Comparison of ENCODE assay signal across 1 cellular context in the genomic region with DNA sequence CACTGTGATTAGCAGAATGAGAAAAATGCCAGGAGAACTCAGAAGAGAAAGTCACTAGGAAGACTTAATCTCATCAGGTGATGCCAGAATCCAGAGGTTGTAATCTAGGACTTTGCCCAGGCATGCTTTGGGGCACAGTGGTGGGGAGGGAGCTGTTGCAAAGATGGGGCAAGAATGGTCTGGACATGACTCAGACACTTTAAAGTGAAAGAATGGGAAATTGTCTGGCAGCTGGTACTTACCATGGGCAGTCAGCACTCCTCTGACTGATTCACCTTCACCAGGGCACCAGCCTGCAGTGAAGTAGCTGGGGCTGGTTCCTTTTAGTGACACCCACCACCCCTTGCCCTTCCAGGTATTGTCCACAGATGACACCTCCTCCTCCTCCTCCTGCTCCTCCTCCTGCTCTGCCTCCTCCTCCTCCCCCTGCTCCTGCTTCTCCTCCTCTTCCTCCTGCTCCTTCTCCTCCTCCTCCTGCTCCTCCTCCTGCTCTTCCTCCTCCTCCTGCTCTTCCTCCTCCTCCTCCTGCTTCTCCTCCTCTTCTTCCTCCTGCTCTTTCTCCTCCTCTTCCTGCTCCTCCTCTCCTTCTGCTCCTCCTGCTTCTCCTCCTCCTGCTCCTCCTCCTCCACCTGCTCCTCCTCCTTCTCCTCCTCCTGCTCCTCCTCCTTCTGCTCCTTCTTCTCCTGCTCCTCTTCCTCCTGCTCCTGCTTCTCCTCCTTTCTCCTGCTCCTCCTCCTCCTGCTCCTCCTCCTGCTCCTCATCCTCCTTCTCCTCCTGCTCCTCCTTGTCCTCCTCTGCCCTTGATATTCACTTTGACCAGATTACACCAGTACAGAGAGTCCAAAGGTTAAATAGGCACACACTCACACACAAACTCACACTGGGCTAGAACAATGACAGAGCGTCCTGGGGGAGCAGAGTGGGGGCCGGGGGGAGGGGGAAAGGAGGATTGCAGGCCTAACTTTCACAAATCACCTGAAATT.
TF ChIP-seq lines count a peak whose summit lies in the region.

Gene CHD9NB (minus strand): TSS at position 379 of the 983 bp plus-strand sequence. CDS start 8,739 bp downstream, outside the sequence.

TF ChIP-seq in HepG2, 621 proteins besides CTCF, POLR2A, EP300 and RAD21 (continued from another document and continues in another):
- TF ChIP-seq, protein P1, sequence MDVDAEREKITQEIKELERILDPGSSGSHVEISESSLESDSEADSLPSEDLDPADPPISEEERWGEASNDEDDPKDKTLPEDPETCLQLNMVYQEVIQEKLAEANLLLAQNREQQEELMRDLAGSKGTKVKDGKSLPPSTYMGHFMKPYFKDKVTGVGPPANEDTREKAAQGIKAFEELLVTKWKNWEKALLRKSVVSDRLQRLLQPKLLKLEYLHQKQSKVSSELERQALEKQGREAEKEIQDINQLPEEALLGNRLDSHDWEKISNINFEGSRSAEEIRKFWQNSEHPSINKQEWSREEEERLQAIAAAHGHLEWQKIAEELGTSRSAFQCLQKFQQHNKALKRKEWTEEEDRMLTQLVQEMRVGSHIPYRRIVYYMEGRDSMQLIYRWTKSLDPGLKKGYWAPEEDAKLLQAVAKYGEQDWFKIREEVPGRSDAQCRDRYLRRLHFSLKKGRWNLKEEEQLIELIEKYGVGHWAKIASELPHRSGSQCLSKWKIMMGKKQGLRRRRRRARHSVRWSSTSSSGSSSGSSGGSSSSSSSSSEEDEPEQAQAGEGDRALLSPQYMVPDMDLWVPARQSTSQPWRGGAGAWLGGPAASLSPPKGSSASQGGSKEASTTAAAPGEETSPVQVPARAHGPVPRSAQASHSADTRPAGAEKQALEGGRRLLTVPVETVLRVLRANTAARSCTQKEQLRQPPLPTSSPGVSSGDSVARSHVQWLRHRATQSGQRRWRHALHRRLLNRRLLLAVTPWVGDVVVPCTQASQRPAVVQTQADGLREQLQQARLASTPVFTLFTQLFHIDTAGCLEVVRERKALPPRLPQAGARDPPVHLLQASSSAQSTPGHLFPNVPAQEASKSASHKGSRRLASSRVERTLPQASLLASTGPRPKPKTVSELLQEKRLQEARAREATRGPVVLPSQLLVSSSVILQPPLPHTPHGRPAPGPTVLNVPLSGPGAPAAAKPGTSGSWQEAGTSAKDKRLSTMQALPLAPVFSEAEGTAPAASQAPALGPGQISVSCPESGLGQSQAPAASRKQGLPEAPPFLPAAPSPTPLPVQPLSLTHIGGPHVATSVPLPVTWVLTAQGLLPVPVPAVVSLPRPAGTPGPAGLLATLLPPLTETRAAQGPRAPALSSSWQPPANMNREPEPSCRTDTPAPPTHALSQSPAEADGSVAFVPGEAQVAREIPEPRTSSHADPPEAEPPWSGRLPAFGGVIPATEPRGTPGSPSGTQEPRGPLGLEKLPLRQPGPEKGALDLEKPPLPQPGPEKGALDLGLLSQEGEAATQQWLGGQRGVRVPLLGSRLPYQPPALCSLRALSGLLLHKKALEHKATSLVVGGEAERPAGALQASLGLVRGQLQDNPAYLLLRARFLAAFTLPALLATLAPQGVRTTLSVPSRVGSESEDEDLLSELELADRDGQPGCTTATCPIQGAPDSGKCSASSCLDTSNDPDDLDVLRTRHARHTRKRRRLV (CRISPR knock-in tag; IDR thresholded peaks at IDR 0.05) = no peak
- TF ChIP-seq STAT6 (CRISPR knock-in tag; IDR thresholded peaks at IDR 0.05; ENCODE audit: borderline replicate concordance) (no peak), STAT5B (CRISPR knock-in tag; IDR thresholded peaks at IDR 0.05) (no peak), ZNF354B (CRISPR knock-in tag; IDR thresholded peaks at IDR 0.05) (no peak), SSRP1 (CRISPR knock-in tag; IDR thresholded peaks at IDR 0.05) (peak; percentile 94; the same call in 1 of the 2 replicates), ETS1 (CRISPR knock-in tag; IDR thresholded peaks at IDR 0.05) (no peak), FUBP1 (CRISPR knock-in tag; IDR thresholded peaks at IDR 0.05; ENCODE audit: borderline replicate concordance) (no peak), TCF7 (IDR thresholded peaks at IDR 0.05; ENCODE audit: low read depth) (no peak), ZNF549 (CRISPR knock-in tag; IDR thresholded peaks at IDR 0.05) (no peak), ZNF234 (CRISPR knock-in tag; conservative IDR thresholded peaks at IDR 0.05) (no peak), ZBTB7B (CRISPR knock-in tag; IDR thresholded peaks at IDR 0.05) (no peak), ZBTB8A (CRISPR knock-in tag; IDR thresholded peaks at IDR 0.05; ENCODE audit: borderline replicate concordance, low read depth) (no peak), HMGA1 (CRISPR knock-in tag; conservative IDR thresholded peaks at IDR 0.05) (no peak), ZSCAN30 (CRISPR knock-in tag; IDR thresholded peaks at IDR 0.05) (no peak), YEATS2 (CRISPR knock-in tag; IDR thresholded peaks at IDR 0.05; ENCODE audit: borderline replicate concordance) (no peak), ZSCAN29 (CRISPR knock-in tag; conservative IDR thresholded peaks at IDR 0.05) (no peak), GLI4 (CRISPR knock-in tag; IDR thresholded peaks at IDR 0.05; ENCODE audit: borderline replicate concordance) (no peak), CCDC6 (CRISPR knock-in tag; IDR thresholded peaks at IDR 0.05) (no peak), HNF4A (CRISPR knock-in tag; IDR thresholded peaks at IDR 0.05) (peak; percentile 86), ZFP36L2 (CRISPR knock-in tag; IDR thresholded peaks at IDR 0.05) (no peak), SCMH1 (CRISPR knock-in tag; IDR thresholded peaks at IDR 0.05; ENCODE audit: borderline replicate concordance) (no peak), ZNF780A (CRISPR knock-in tag; IDR thresholded peaks at IDR 0.05) (no peak), TSC22D2 (CRISPR knock-in tag; IDR thresholded peaks at IDR 0.05; ENCODE audit: borderline replicate concordance) (no peak), ZNF772 (CRISPR knock-in tag; IDR thresholded peaks at IDR 0.05) (no peak), PHF21A (CRISPR knock-in tag; IDR thresholded peaks at IDR 0.05) (no peak), TBX3 (IDR thresholded peaks at IDR 0.05; ENCODE audit: borderline replicate concordance) (no peak), ZNF484 (CRISPR knock-in tag; IDR thresholded peaks at IDR 0.05; ENCODE audit: borderline replicate concordance, low read depth) (no peak), PCBP2 (optimal IDR thresholded peaks at IDR 0.05; ENCODE audit: low read depth, low read length, poor library complexity, severe bottlenecking) (peak; percentile 63), ZNF800 (CRISPR knock-in tag; IDR thresholded peaks at IDR 0.05) (no peak), TERF1 (CRISPR knock-in tag; IDR thresholded peaks at IDR 0.05) (no peak), SRSF9 (IDR thresholded peaks at IDR 0.05; ENCODE audit: borderline replicate concordance, insufficient read depth, low read depth, low read length, poor library complexity, severe bottlenecking) (no peak), ASH2L (IDR thresholded peaks at IDR 0.05; ENCODE audit: insufficient read length, low read depth, low read length) (peak; percentile 40), ZNF891 (CRISPR knock-in tag; IDR thresholded peaks at IDR 0.05) (no peak), TIGD3 (CRISPR knock-in tag; IDR thresholded peaks at IDR 0.05; ENCODE audit: borderline replicate concordance) (no peak), MIXL1 (CRISPR knock-in tag; IDR thresholded peaks at IDR 0.05) (peak; percentile 52; the same call in 1 of the 2 replicates), ZFP90 (CRISPR knock-in tag; IDR thresholded peaks at IDR 0.05; ENCODE audit: borderline replicate concordance) (0 out of 2 replicates have a peak, but pooled peaks have one; percentile 55), FOSL2 (CRISPR knock-in tag; IDR thresholded peaks at IDR 0.05) (peak; percentile 95), ETV6 (CRISPR knock-in tag; conservative IDR thresholded peaks at IDR 0.05) (no peak), MAFF (IDR thresholded peaks at IDR 0.05; ENCODE audit: low read depth, low read length) (peak; percentile 42), ZNF777 (CRISPR knock-in tag; IDR thresholded peaks at IDR 0.05) (no peak)
- TF ChIP-seq, protein P2, sequence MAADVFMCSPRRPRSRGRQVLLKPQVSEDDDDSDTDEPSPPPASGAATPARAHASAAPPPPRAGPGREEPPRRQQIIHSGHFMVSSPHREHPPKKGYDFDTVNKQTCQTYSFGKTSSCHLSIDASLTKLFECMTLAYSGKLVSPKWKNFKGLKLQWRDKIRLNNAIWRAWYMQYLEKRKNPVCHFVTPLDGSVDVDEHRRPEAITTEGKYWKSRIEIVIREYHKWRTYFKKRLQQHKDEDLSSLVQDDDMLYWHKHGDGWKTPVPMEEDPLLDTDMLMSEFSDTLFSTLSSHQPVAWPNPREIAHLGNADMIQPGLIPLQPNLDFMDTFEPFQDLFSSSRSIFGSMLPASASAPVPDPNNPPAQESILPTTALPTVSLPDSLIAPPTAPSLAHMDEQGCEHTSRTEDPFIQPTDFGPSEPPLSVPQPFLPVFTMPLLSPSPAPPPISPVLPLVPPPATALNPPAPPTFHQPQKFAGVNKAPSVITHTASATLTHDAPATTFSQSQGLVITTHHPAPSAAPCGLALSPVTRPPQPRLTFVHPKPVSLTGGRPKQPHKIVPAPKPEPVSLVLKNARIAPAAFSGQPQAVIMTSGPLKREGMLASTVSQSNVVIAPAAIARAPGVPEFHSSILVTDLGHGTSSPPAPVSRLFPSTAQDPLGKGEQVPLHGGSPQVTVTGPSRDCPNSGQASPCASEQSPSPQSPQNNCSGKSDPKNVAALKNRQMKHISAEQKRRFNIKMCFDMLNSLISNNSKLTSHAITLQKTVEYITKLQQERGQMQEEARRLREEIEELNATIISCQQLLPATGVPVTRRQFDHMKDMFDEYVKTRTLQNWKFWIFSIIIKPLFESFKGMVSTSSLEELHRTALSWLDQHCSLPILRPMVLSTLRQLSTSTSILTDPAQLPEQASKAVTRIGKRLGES (CRISPR knock-in tag; IDR thresholded peaks at IDR 0.05; ENCODE audit: borderline replicate concordance) = no peak
